Comparison of ENCODE assay signal across 35 cellular contexts in genomic region chr6:165940366-165940765, GRCh38.
"Had no signal": no experiment of that assay in that cellular context is flagged by ENCODE, and none has a peak within 500 bp of the region (broad histone marks: within the 10 kb centered on the region; RNA-seq: fewer than 3 reads in every experiment).

No MANE protein-coding gene starts in this region.

- H3K4me3 Mint-ChIP-seq: activated B cell treated with CpG ODN at 0.5 μM for 24 hours; activated CD4-positive, alpha-beta memory T cell treated with anti-CD3 and anti-CD28 coated beads for 36 hours; activated CD4-positive, alpha-beta T cell treated with anti-CD3 and anti-CD28 coated beads, Interleukin-2, amount 10 ng/mL, durations not matched to agents 24 days and 14 days; activated CD8-positive, alpha-beta T cell treated with anti-CD3 and anti-CD28 coated beads for 36 hours; activated naive CD4-positive, alpha-beta T cell treated with anti-CD3 and anti-CD28 coated beads for 36 hours; activated naive CD8-positive, alpha-beta T cell treated with anti-CD3 and anti-CD28 coated beads for 36 hours; activated T-cell treated with anti-CD3 and anti-CD28 coated beads, Interleukin-2, amount 50 U/mL, for 4 hours; activated T-cell treated with anti-CD3 and anti-CD28 coated beads, Interleukin-2, amount 50 U/mL, for 72 hours; activated T-helper 1 cell treated with anti-CD3 and anti-CD28 coated beads, Interleukin-12 subunit alpha, Interleukin-12 subunit beta, Interleukin-2, Interleukin-4 antibody, amounts not matched to agents 30 ng/mL and 10 ng/mL and 1 ng/mL, durations not matched to agents 14 hours and 24 hours and 36 hours; activated T-helper 17 cell treated with anti-CD3 and anti-CD28 coated beads, Interleukin-2, amount 50 U/mL, for 72 hours; T-helper 1 cell treated with Interleukin-12 subunit alpha and Interleukin-12 subunit beta and Interleukin-4 antibody, amounts not matched to agents 30 μg/mL and 1 μg/mL, for 36 hours; T-helper 2 cell treated with Interferon-gamma antibody and Interleukin-4, amounts not matched to agents 5 μg/mL and 100 μg/mL, for 36 hours had no signal

- H3K27ac Mint-ChIP-seq: activated B cell treated with CpG ODN at 0.5 μM for 24 hours; activated CD4-positive, alpha-beta memory T cell treated with anti-CD3 and anti-CD28 coated beads for 36 hours; activated CD4-positive, alpha-beta T cell treated with anti-CD3 and anti-CD28 coated beads, Interleukin-2, amount 10 ng/mL, durations not matched to agents 24 days and 14 days; activated CD8-positive, alpha-beta T cell treated with anti-CD3 and anti-CD28 coated beads for 36 hours; activated naive CD4-positive, alpha-beta T cell treated with anti-CD3 and anti-CD28 coated beads for 36 hours; activated naive CD4-positive, alpha-beta T cell treated with anti-CD3 and anti-CD28 coated beads, Interleukin-2, amount 50 U/mL, for 72 hours; activated naive CD8-positive, alpha-beta T cell treated with anti-CD3 and anti-CD28 coated beads for 36 hours; activated T-cell treated with anti-CD3 and anti-CD28 coated beads, Interleukin-2, amount 50 U/mL, for 72 hours; activated T-helper 1 cell treated with anti-CD3 and anti-CD28 coated beads, Interleukin-12 subunit alpha, Interleukin-12 subunit beta, Interleukin-2, Interleukin-4 antibody, amounts not matched to agents 30 ng/mL and 10 ng/mL and 1 ng/mL, durations not matched to agents 14 hours and 24 hours and 36 hours; activated T-helper 17 cell treated with anti-CD3 and anti-CD28 coated beads, Interleukin-2, amount 50 U/mL, for 72 hours; T-helper 1 cell treated with Interleukin-12 subunit alpha and Interleukin-12 subunit beta and Interleukin-4 antibody, amounts not matched to agents 30 μg/mL and 1 μg/mL, for 36 hours; T-helper 2 cell treated with Interferon-gamma antibody and Interleukin-4, amounts not matched to agents 5 μg/mL and 100 μg/mL, for 36 hours had no signal

- DNase-seq: activated B cell treated with CpG ODN at 0.5 μM for 24 hours; activated CD4-positive, alpha-beta memory T cell treated with anti-CD3 and anti-CD28 coated beads for 36 hours; activated CD4-positive, alpha-beta T cell treated with anti-CD3 and anti-CD28 coated beads for 4 hours; activated CD4-positive, alpha-beta T cell treated with anti-CD3 and anti-CD28 coated beads, Interleukin-2, amount 10 ng/mL, durations not matched to agents 24 days and 14 days; activated CD4-positive, alpha-beta T cell treated with anti-CD3 and anti-CD28 coated beads, Interleukin-2, amount 50 U/mL, for 1 hour; activated CD4-positive, alpha-beta T cell treated with anti-CD3 and anti-CD28 coated beads, Interleukin-2, amount 50 U/mL, for 4 hours; activated CD4-positive, CD25-positive, alpha-beta regulatory T cell treated with anti-CD3 and anti-CD28 coated beads, Interleukin-2, amount 50 U/mL, for 72 hours; activated CD8-positive, alpha-beta memory T cell treated with anti-CD3 and anti-CD28 coated beads, Interleukin-2, amount 50 U/mL, for 4 hours; activated CD8-positive, alpha-beta T cell treated with anti-CD3 and anti-CD28 coated beads for 36 hours; activated effector memory CD4-positive, alpha-beta T cell treated with anti-CD3 and anti-CD28 coated beads, Interleukin-2, amount 50 U/mL, for 16 hours; activated gamma-delta T cell treated with Interleukin-2 at 50 U/mL for 16 hours; activated naive CD4-positive, alpha-beta T cell; activated naive CD4-positive, alpha-beta T cell treated with anti-CD3 and anti-CD28 coated beads for 36 hours; activated naive CD4-positive, alpha-beta T cell treated with anti-CD3 and anti-CD28 coated beads, Interleukin-2, amount 50 U/mL, for 16 hours; activated naive CD8-positive, alpha-beta T cell treated with anti-CD3 and anti-CD28 coated beads for 36 hours; activated T-cell treated with anti-CD3 and anti-CD28 coated beads for 4 hours; activated T-cell treated with anti-CD3 and anti-CD28 coated beads, Interleukin-2, amount 50 U/mL, for 1 hour; activated T-cell treated with anti-CD3 and anti-CD28 coated beads, Interleukin-2, amount 50 U/mL, for 4 hours; activated T-cell treated with anti-CD3 and anti-CD28 coated beads, Interleukin-2, amount 50 U/mL, for 72 hours; adrenal gland; amniotic stem cell; aorta; body of pancreas; brain microvascular endothelial cell; central memory CD4-positive, alpha-beta T cell; T-helper 1 cell; T-helper 2 cell; T-helper 9 cell had no signal

- H3K4me1 ChIP-seq: adrenal gland, body of pancreas, breast epithelium had no signal

- H3K27ac ChIP-seq: adrenal gland, body of pancreas, brain microvascular endothelial cell, breast epithelium, VCaP had no signal

- ATAC-seq: activated CD8-positive, alpha-beta T cell treated with anti-CD3 and anti-CD28 coated beads for 36 hours; activated naive CD4-positive, alpha-beta T cell treated with anti-CD3 and anti-CD28 coated beads, Interleukin-2, amount 50 U/mL, for 72 hours; activated T-cell treated with anti-CD3 and anti-CD28 coated beads, Interleukin-2, amount 50 U/mL, for 4 hours; activated T-cell treated with anti-CD3 and anti-CD28 coated beads, Interleukin-2, amount 50 U/mL, for 72 hours; activated T-helper 17 cell treated with anti-CD3 and anti-CD28 coated beads, Interleukin-2, amount 50 U/mL, for 72 hours; body of pancreas had no signal

- H3K4me3 ChIP-seq: adrenal gland, body of pancreas, breast epithelium had no signal

- H3K36me3 ChIP-seq: adrenal gland, brain microvascular endothelial cell, breast epithelium had no signal

- H3K27me3 Mint-ChIP-seq: activated CD4-positive, alpha-beta T cell treated with anti-CD3 and anti-CD28 coated beads, Interleukin-2, amount 10 ng/mL, durations not matched to agents 24 days and 14 days had no signal

- H3K9me3 Mint-ChIP-seq: activated B cell treated with CpG ODN at 0.5 μM for 24 hours; activated CD4-positive, alpha-beta T cell treated with anti-CD3 and anti-CD28 coated beads, Interleukin-2, amount 10 ng/mL, durations not matched to agents 24 days and 14 days; activated CD8-positive, alpha-beta T cell treated with anti-CD3 and anti-CD28 coated beads for 36 hours; activated naive CD8-positive, alpha-beta T cell treated with anti-CD3 and anti-CD28 coated beads for 36 hours; activated T-cell treated with anti-CD3 and anti-CD28 coated beads, Interleukin-2, amount 50 U/mL, for 72 hours; T-helper 1 cell treated with Interleukin-12 subunit alpha and Interleukin-12 subunit beta and Interleukin-4 antibody, amounts not matched to agents 30 μg/mL and 1 μg/mL, for 36 hours; T-helper 2 cell treated with Interferon-gamma antibody and Interleukin-4, amounts not matched to agents 5 μg/mL and 100 μg/mL, for 36 hours had no signal

- H3K4me1 Mint-ChIP-seq: activated B cell treated with CpG ODN at 0.5 μM for 24 hours; activated CD4-positive, alpha-beta T cell treated with anti-CD3 and anti-CD28 coated beads, Interleukin-2, amount 10 ng/mL, durations not matched to agents 24 days and 14 days; activated naive CD8-positive, alpha-beta T cell treated with anti-CD3 and anti-CD28 coated beads for 36 hours; activated T-helper 17 cell treated with anti-CD3 and anti-CD28 coated beads, Interleukin-2, amount 50 U/mL, for 72 hours had no signal

- H3K36me3 Mint-ChIP-seq: activated CD4-positive, alpha-beta memory T cell treated with anti-CD3 and anti-CD28 coated beads for 36 hours; activated naive CD4-positive, alpha-beta T cell treated with anti-CD3 and anti-CD28 coated beads, Interleukin-2, amount 50 U/mL, for 72 hours; activated naive CD8-positive, alpha-beta T cell treated with anti-CD3 and anti-CD28 coated beads for 36 hours had no signal

- H3K9me3 ChIP-seq: adrenal gland, body of pancreas, breast epithelium had no signal

- H3K27me3 ChIP-seq: adrenal gland, body of pancreas, brain microvascular endothelial cell, breast epithelium had no signal
